ENCODE assay signal across 2 cellular contexts in the genomic region with DNA sequence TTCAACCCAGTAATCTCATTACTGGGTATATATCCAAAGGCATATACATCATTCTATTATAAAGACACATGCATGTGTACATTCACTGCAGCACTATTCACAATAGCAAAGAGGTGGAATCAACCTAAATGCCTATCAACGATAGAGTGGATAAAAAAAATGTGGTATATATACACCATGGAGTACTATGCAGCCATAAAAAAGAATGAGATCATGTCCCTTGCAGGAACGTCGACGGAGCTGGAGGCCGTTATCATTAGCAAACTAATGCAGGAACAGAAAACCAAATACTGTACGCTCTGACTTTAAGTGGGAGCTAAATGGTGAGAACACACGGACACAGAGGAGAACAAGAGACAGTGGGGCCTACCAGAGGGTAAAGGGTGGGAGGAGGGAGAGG.
TF ChIP-seq lines count a peak whose summit lies in the region.

No MANE protein-coding gene starts in this region.

TF ChIP-seq in SK-N-SH, 30 proteins besides CTCF, POLR2A, EP300 and RAD21 (continued from another document):
- TF ChIP-seq REST (IDR thresholded peaks at IDR 0.05; ENCODE audit: low read depth, low read length), result no peak
- TF ChIP-seq, protein P1, sequence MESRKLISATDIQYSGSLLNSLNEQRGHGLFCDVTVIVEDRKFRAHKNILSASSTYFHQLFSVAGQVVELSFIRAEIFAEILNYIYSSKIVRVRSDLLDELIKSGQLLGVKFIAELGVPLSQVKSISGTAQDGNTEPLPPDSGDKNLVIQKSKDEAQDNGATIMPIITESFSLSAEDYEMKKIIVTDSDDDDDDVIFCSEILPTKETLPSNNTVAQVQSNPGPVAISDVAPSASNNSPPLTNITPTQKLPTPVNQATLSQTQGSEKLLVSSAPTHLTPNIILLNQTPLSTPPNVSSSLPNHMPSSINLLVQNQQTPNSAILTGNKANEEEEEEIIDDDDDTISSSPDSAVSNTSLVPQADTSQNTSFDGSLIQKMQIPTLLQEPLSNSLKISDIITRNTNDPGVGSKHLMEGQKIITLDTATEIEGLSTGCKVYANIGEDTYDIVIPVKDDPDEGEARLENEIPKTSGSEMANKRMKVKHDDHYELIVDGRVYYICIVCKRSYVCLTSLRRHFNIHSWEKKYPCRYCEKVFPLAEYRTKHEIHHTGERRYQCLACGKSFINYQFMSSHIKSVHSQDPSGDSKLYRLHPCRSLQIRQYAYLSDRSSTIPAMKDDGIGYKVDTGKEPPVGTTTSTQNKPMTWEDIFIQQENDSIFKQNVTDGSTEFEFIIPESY (IDR thresholded peaks at IDR 0.05; ENCODE audit: borderline replicate concordance, low read depth), result no peak
- TF ChIP-seq MEF2A (IDR thresholded peaks at IDR 0.05; ENCODE audit: borderline replicate concordance, low read depth), result no peak
- TF ChIP-seq TCF12 (IDR thresholded peaks at IDR 0.05), result no peak
- TF ChIP-seq FOXM1 (IDR thresholded peaks at IDR 0.05; ENCODE audit: low read depth), result no peak
- TF ChIP-seq FOSL2 (IDR thresholded peaks at IDR 0.05; ENCODE audit: borderline replicate concordance, low read depth), result no peak
- TF ChIP-seq, protein P2, sequence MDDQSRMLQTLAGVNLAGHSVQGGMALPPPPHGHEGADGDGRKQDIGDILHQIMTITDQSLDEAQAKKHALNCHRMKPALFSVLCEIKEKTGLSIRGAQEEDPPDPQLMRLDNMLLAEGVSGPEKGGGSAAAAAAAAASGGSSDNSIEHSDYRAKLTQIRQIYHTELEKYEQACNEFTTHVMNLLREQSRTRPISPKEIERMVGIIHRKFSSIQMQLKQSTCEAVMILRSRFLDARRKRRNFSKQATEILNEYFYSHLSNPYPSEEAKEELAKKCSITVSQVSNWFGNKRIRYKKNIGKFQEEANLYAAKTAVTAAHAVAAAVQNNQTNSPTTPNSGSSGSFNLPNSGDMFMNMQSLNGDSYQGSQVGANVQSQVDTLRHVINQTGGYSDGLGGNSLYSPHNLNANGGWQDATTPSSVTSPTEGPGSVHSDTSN (IDR thresholded peaks at IDR 0.05), result no peak
- no peak for TF ChIP-seq SIN3A (IDR thresholded peaks at IDR 0.05; ENCODE audit: borderline replicate concordance, low read depth, low read length)
- no peak for TF ChIP-seq JUND (IDR thresholded peaks at IDR 0.05)

TF ChIP-seq in A549, 52 proteins besides CTCF, POLR2A, EP300 and RAD21 (continued from another document):
- no peak for TF ChIP-seq BCL3 (IDR thresholded peaks at IDR 0.05)
TF ChIP-seq in A549: peak in this region for 1.
